Comparison of ENCODE assay signal across 12 cellular contexts in the genomic region with DNA sequence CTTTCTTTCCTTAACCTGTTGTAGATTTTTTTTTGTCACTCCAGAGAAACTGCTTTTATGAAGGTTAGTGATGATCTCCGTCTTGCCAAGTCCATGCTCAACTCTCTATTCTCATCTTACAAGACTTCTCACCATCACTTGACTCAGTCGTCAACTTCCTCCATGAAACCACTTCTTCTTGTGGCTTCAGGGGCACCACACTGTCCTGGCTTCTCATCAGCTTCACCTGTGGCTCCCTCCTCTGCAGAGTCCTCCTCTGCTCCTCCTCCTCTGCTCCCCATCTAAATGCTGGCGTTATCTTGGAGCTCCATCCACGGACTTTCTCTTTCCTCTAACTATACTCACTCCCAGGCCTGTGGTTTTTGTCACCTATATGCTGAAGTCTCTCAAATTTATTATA.
DNase-seq lines count a peak whose midpoint lies in the region; ATAC-seq lines count a peak whose summit lies in the region.
"Had no signal": no experiment of that assay in that cellular context is flagged by ENCODE, and none has a peak within 500 bp of the region (broad histone marks: within the 10 kb centered on the region; RNA-seq: fewer than 3 reads in every experiment).

No MANE protein-coding gene starts in this region.

- CTCF ChIA-PET in activated naive CD4-positive, alpha-beta T cell treated with anti-CD3 and anti-CD28 coated beads for 36 hours (lab: Charles Lee): interaction anchor here (0.7 to 3.3 kb wide), 8 partner anchors 10 to 370 kb away, joined by 3 to 27 read pairs (median 4); no protein-coding TSS in a partner anchor

- peaks cover 90% of the 10 kb centered on the region for H3K4me1 Mint-ChIP-seq in activated naive CD4-positive, alpha-beta T cell treated with anti-CD3 and anti-CD28 coated beads for 36 hours (ENCODE audit: low read depth)
- peaks cover 78% of the 10 kb centered on the region for H3K4me1 Mint-ChIP-seq in activated T-helper 2 cell treated with anti-CD3 and anti-CD28 coated beads, Interferon-gamma antibody, Interleukin-2, Interleukin-4, amounts not matched to agents 10 μg/mL and 5 μg/mL and 100 μg/mL, durations not matched to agents 14 hours and 24 hours and 36 hours (ENCODE audit: low read depth)
- peaks cover 45% of the 10 kb centered on the region for H3K4me1 Mint-ChIP-seq in stimulated activated memory B cell treated with anti-CD40 and anti-IgM and Interleukin-4, amounts not matched to agents 10 μg/mL and 1 μg/mL and 100 μg/mL, for 72 hours

- peak overlapping the region; percentile 39 for H3K4me3 Mint-ChIP-seq in activated naive CD4-positive, alpha-beta T cell treated with anti-CD3 and anti-CD28 coated beads for 36 hours
- H3K4me3 Mint-ChIP-seq in activated T-helper 2 cell treated with anti-CD3 and anti-CD28 coated beads, Interferon-gamma antibody, Interleukin-2, Interleukin-4, amounts not matched to agents 10 μg/mL and 5 μg/mL and 100 μg/mL, durations not matched to agents 14 hours and 24 hours and 36 hours (ENCODE audit: low read depth): peak overlapping the region; percentile 57
- H3K4me3 Mint-ChIP-seq in stimulated activated memory B cell treated with anti-CD40 and anti-IgM and Interleukin-4, amounts not matched to agents 10 μg/mL and 1 μg/mL and 100 μg/mL, for 72 hours: peak overlapping the region; percentile 45

- peaks cover 28% of the 10 kb centered on the region for H3K36me3 Mint-ChIP-seq in activated naive CD4-positive, alpha-beta T cell treated with anti-CD3 and anti-CD28 coated beads for 36 hours (ENCODE audit: low read depth)
- H3K36me3 Mint-ChIP-seq in activated T-helper 2 cell treated with anti-CD3 and anti-CD28 coated beads, Interferon-gamma antibody, Interleukin-2, Interleukin-4, amounts not matched to agents 10 μg/mL and 5 μg/mL and 100 μg/mL, durations not matched to agents 14 hours and 24 hours and 36 hours (ENCODE audit: low read depth): peaks cover 53% of the 10 kb centered on the region
- peaks cover 15% of the 10 kb centered on the region for H3K36me3 Mint-ChIP-seq in stimulated activated memory B cell treated with anti-CD40 and anti-IgM and Interleukin-4, amounts not matched to agents 10 μg/mL and 1 μg/mL and 100 μg/mL, for 72 hours

- no peaks in the 10 kb centered on the region for H3K27me3 Mint-ChIP-seq in activated naive CD4-positive, alpha-beta T cell treated with anti-CD3 and anti-CD28 coated beads for 36 hours (ENCODE audit: low read depth)
- no peaks in the 10 kb centered on the region for H3K27me3 Mint-ChIP-seq in activated T-helper 2 cell treated with anti-CD3 and anti-CD28 coated beads, Interferon-gamma antibody, Interleukin-2, Interleukin-4, amounts not matched to agents 10 μg/mL and 5 μg/mL and 100 μg/mL, durations not matched to agents 14 hours and 24 hours and 36 hours (ENCODE audit: low read depth)
- no peaks in the 10 kb centered on the region for H3K27me3 Mint-ChIP-seq in stimulated activated memory B cell treated with anti-CD40 and anti-IgM and Interleukin-4, amounts not matched to agents 10 μg/mL and 1 μg/mL and 100 μg/mL, for 72 hours

- H3K9me3 Mint-ChIP-seq in activated naive CD4-positive, alpha-beta T cell treated with anti-CD3 and anti-CD28 coated beads for 36 hours: peaks cover 17% of the 10 kb centered on the region
- H3K9me3 Mint-ChIP-seq in activated T-helper 2 cell treated with anti-CD3 and anti-CD28 coated beads, Interferon-gamma antibody, Interleukin-2, Interleukin-4, amounts not matched to agents 10 μg/mL and 5 μg/mL and 100 μg/mL, durations not matched to agents 14 hours and 24 hours and 36 hours: peaks cover 22% of the 10 kb centered on the region
- H3K9me3 Mint-ChIP-seq in stimulated activated memory B cell treated with anti-CD40 and anti-IgM and Interleukin-4, amounts not matched to agents 10 μg/mL and 1 μg/mL and 100 μg/mL, for 72 hours: peaks cover 11% of the 10 kb centered on the region

- peak; percentile 62 for DNase-seq in activated naive CD4-positive, alpha-beta T cell treated with anti-CD3 and anti-CD28 coated beads for 36 hours
- no peak for DNase-seq in activated naive CD4-positive, alpha-beta T cell treated with Interleukin-2 at 50 U/mL for 16 hours
- DNase-seq in MV-4-11 (lab: John Stamatoyannopoulos, UW) (peak; percentile 28), AG20443 (ENCODE audit: low spot score) (no peak), NCI-H524 (lab: John Stamatoyannopoulos, UW) (no peak), left colon (no peak)
- DNase-seq in activated T-helper 2 cell treated with anti-CD3 and anti-CD28 coated beads, Interferon-gamma antibody, Interleukin-2, Interleukin-4, amounts not matched to agents 10 μg/mL and 5 μg/mL and 100 μg/mL, durations not matched to agents 14 hours and 24 hours and 36 hours (ENCODE audit: low spot score): no peak
- DNase-seq: activated CD8-positive, alpha-beta memory T cell treated with anti-CD3 and anti-CD28 coated beads, Interleukin-2, amount 50 U/mL, for 4 hours; anterior cingulate cortex; DMS 273 treated with DMSO at 0.1 percent for 48 hours; ovary had no signal

- intact Hi-C loops in activated naive CD4-positive, alpha-beta T cell treated with anti-CD3 and anti-CD28 coated beads for 36 hours (cut with micrococcal nuclease): loop anchor here (1.0 kb wide), 1 partner anchor 28 kb away; no protein-coding TSS in a partner anchor
- intact Hi-C loops in activated T-helper 2 cell treated with anti-CD3 and anti-CD28 coated beads, Interferon-gamma antibody, Interleukin-2, Interleukin-4, amounts not matched to agents 10 μg/mL and 5 μg/mL and 100 μg/mL, durations not matched to agents 14 hours and 24 hours and 36 hours (cut with micrococcal nuclease): loop anchor here (1.0 to 5.0 kb wide), 3 partner anchors 67 to 126 kb away; no protein-coding TSS in a partner anchor
- intact Hi-C loops in left colon (cut with DNase I, micrococcal nuclease): no loop called here

- peak overlapping the region; percentile 79 for H3K27ac Mint-ChIP-seq in activated naive CD4-positive, alpha-beta T cell treated with anti-CD3 and anti-CD28 coated beads for 36 hours
- peak overlapping the region; percentile 67 for H3K27ac Mint-ChIP-seq in activated T-helper 2 cell treated with anti-CD3 and anti-CD28 coated beads, Interferon-gamma antibody, Interleukin-2, Interleukin-4, amounts not matched to agents 10 μg/mL and 5 μg/mL and 100 μg/mL, durations not matched to agents 14 hours and 24 hours and 36 hours
- peak overlapping the region; percentile 75 for H3K27ac Mint-ChIP-seq in stimulated activated memory B cell treated with anti-CD40 and anti-IgM and Interleukin-4, amounts not matched to agents 10 μg/mL and 1 μg/mL and 100 μg/mL, for 72 hours

- ATAC-seq in stimulated activated memory B cell treated with anti-CD40 and anti-IgM and Interleukin-4, amounts not matched to agents 10 μg/mL and 1 μg/mL and 100 μg/mL, for 72 hours: peak; percentile 74
- no peak for ATAC-seq in left colon

Comparison
In these comparisons a context has a peak if more than half of its experiments do, and no peak if none do; other contexts are left out.
1. DNase-seq: peak in activated naive CD4-positive, alpha-beta T cell treated with anti-CD3 and anti-CD28 coated beads for 36 hours (single experiment) and MV-4-11 (single experiment); none in activated naive CD4-positive, alpha-beta T cell treated with Interleukin-2 at 50 U/mL for 16 hours (single experiment), activated T-helper 2 cell treated with anti-CD3 and anti-CD28 coated beads, Interferon-gamma antibody, Interleukin-2, Interleukin-4, amounts not matched to agents 10 μg/mL and 5 μg/mL and 100 μg/mL, durations not matched to agents 14 hours and 24 hours and 36 hours (single experiment), AG20443 (single experiment), NCI-H524 (0 of 2) and left colon (0 of 2).
2. intact Hi-C loops: an anchor here in activated naive CD4-positive, alpha-beta T cell treated with anti-CD3 and anti-CD28 coated beads for 36 hours (1.0 kb wide) and activated T-helper 2 cell treated with anti-CD3 and anti-CD28 coated beads, Interferon-gamma antibody, Interleukin-2, Interleukin-4, amounts not matched to agents 10 μg/mL and 5 μg/mL and 100 μg/mL, durations not matched to agents 14 hours and 24 hours and 36 hours (1.0 to 5.0 kb wide); none called in left colon.
3. Peak in every context shown above with its lines, with median percentiles within 50 percentile points of each other: H3K27ac Mint-ChIP-seq and H3K4me3 Mint-ChIP-seq.